Comparison of ENCODE assay signal across 17 cellular contexts in the genomic region with DNA sequence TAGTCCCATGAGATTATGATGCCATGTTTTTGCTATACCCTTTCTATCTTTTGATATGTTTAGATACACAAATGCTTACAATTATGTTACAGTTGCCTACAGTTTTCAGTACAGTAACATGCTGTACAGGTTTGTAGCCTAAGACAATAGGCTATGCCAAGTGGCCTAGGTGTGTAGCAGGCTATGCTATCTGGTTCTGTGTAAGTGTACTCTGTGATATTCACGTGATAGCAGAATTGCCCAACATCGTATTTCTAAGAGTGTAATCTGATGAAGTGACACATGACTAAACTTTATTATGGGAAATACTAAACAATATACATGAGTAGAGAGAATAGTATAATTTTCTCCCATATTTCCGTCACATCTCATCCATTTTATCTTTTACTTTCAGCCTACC.
A peak's percentile ranks its signal among the peaks of the same experiment; 100 is the strongest.
DNase-seq lines count a peak whose midpoint lies in the region; ATAC-seq, FAIRE-seq and TF ChIP-seq lines count a peak whose summit lies in the region.
"Had no signal": no experiment of that assay in that cellular context is flagged by ENCODE, and none has a peak within 500 bp of the region (broad histone marks: within the 10 kb centered on the region; RNA-seq: fewer than 3 reads in every experiment).

No MANE protein-coding gene starts in this region.

- H3K4me1 ChIP-seq in liver (ENCODE audit: control insufficient read depth in 4 of 4, insufficient read depth in 4 of 4, low read length in 3 of 4) (peaks cover 0 to 3% (median 0%) of the 10 kb centered on the region in 4 donors), HepG2 (ENCODE audit: insufficient read depth, low read length) (no peaks in the 10 kb centered on the region), mucosa of descending colon (ENCODE audit: low read depth) (no peaks in the 10 kb centered on the region)
- H3K4me1 ChIP-seq: BLaER1, HAP-1 had no signal

- H3K9me3 ChIP-seq in liver (ENCODE audit: control insufficient read depth in 4 of 4, low read length in 3 of 4) (no peaks in the 10 kb centered on the region), HepG2 (ENCODE audit: low read length) (no peaks in the 10 kb centered on the region), mucosa of descending colon (no peaks in the 10 kb centered on the region)
- H3K9me3 ChIP-seq: BLaER1, HAP-1 had no signal

- in situ Hi-C loops in HepG2 (cut with HindIII; ENCODE audit: extremely low pct_ligation_motif_present, low pct_unique_long_range_greater_than_20kb): no loop called here

- no peak overlapping the region for H2AFZ ChIP-seq in HepG2 (ENCODE audit: low read length)
- H2AFZ ChIP-seq: GM23248 had no signal

- TF ChIP-seq RAD21 in liver (IDR thresholded peaks at IDR 0.05) (peak; percentile 11 to 16), HepG2 (CRISPR knock-in tag; IDR thresholded peaks at IDR 0.05) (no peak)

- FAIRE-seq in HepG2 (lab: Jason Lieb, UNC): no peak

- CTCF ChIA-PET in HepG2 (lab: Yijun Ruan, JAX; ENCODE audit: low intra/inter-chr PET ratio, low total read pairs): no interaction called here

- no peak overlapping the region for H3K4me3 ChIP-seq in liver (ENCODE audit: low read depth in 1 of 3, low read length in 3 of 3)
- H3K4me3 ChIP-seq in HepG2 (replicated peaks in 1 of 3; ENCODE audit: insufficient read depth in 1 of 3, low read depth in 2 of 3, low read length in 3 of 3): no peak overlapping the region
- H3K4me3 ChIP-seq in mucosa of descending colon: no peak overlapping the region
- H3K4me3 ChIP-seq: BLaER1, GM23248, HAP-1 had no signal

- H3K36me3 ChIP-seq in liver (ENCODE audit: control insufficient read depth in 4 of 4, insufficient read depth in 3 of 4, low read depth in 1 of 4, low read length in 3 of 4): peaks cover 0 to 2% (median under 1%) of the 10 kb centered on the region in 4 donors
- peaks cover 6 to 31% of the 10 kb centered on the region in 2 experiments; a peak in 4 of 5 replicates for H3K36me3 ChIP-seq in HepG2 (replicated peaks in 1 of 2; ENCODE audit: control insufficient read depth in 1 of 2, insufficient read depth in 2 of 2, low read length in 2 of 2)
- H3K36me3 ChIP-seq in mucosa of descending colon (ENCODE audit: low read depth): no peaks in the 10 kb centered on the region
- H3K36me3 ChIP-seq: BLaER1, HAP-1 had no signal

- no TSS peak for BruUV-seq in HepG2 (replicated peaks; lab: Mats Ljungman, UMichigan)

- POLR2A ChIA-PET in HepG2 (lab: Yijun Ruan, JAX): no interaction called here

- H3K9ac ChIP-seq in liver (ENCODE audit: low read depth in 1 of 2, low read length in 2 of 2) (no peak overlapping the region), HepG2 (ENCODE audit: insufficient read depth, low read depth, low read length) (no peak overlapping the region)
- H3K9ac ChIP-seq: BLaER1, GM23248 had no signal

- H3K9me3 Mint-ChIP-seq in activated T-cell treated with anti-CD3 and anti-CD28 coated beads, Interleukin-2, amount 50 U/mL, for 4 hours: no peaks in the 10 kb centered on the region
- H3K9me3 Mint-ChIP-seq: CD14-positive monocyte; CD8-positive, alpha-beta T cell had no signal

- H4K20me1 ChIP-seq in HepG2 (ENCODE audit: insufficient read depth, low read length): no peaks in the 10 kb centered on the region
- H4K20me1 ChIP-seq: BLaER1 had no signal

- TF ChIP-seq POLR2A in HepG2 (IDR thresholded peaks at IDR 0.05; ENCODE audit: insufficient read depth in 1 of 2, low read depth in 2 of 2, low read length in 2 of 2): no peak

- H3K27me3 Mint-ChIP-seq in activated T-cell treated with anti-CD3 and anti-CD28 coated beads, Interleukin-2, amount 50 U/mL, for 4 hours (ENCODE audit: low read depth): no peaks in the 10 kb centered on the region

- H3K36me3 Mint-ChIP-seq in activated T-cell treated with anti-CD3 and anti-CD28 coated beads, Interleukin-2, amount 50 U/mL, for 4 hours (ENCODE audit: insufficient read depth): peaks cover 2% of the 10 kb centered on the region
- H3K36me3 Mint-ChIP-seq: CD14-positive monocyte; CD8-positive, alpha-beta T cell had no signal

- H3K27ac ChIP-seq in liver (ENCODE audit: low read depth in 1 of 2, low read length in 2 of 2): no peak overlapping the region
- no peak overlapping the region for H3K27ac ChIP-seq in HepG2 (ENCODE audit: extremely low read length, insufficient read depth, low read length)
- H3K27ac ChIP-seq: BLaER1, GM23248 had no signal

- DNase-seq in HepG2 (ENCODE audit: low spot score) (no peak), left lobe of liver (ENCODE audit: low spot score) (no peak), mucosa of descending colon (no peak)
- DNase-seq in activated T-cell treated with anti-CD3 and anti-CD28 coated beads, Interleukin-2, amount 50 U/mL, for 4 hours: no peak
- DNase-seq: 8988T; Calu3; CD8-positive, alpha-beta T cell; DMS79 treated with DMSO at 0.1 percent for 48 hours; GF-D8; GM23248 had no signal

- H3K27me3 ChIP-seq in liver (ENCODE audit: control insufficient read depth in 4 of 4, insufficient read depth in 4 of 4, low read length in 3 of 4) (no peaks in the 10 kb centered on the region), HepG2 (ENCODE audit: control insufficient read depth in 1 of 2, insufficient read depth in 2 of 2, low read length in 2 of 2) (no peaks in the 10 kb centered on the region)
- H3K27me3 ChIP-seq: BLaER1 had no signal

- no peaks in the 10 kb centered on the region for H3K4me1 Mint-ChIP-seq in activated T-cell treated with anti-CD3 and anti-CD28 coated beads, Interleukin-2, amount 50 U/mL, for 4 hours (ENCODE audit: low read depth)
- H3K4me1 Mint-ChIP-seq: CD14-positive monocyte had no signal

- 52% methylated on average over 3 of the region's 3 CpGs for WGBS in liver
- 100% methylated on average over 3 of the region's 3 CpGs for WGBS in HepG2 (ENCODE audit: low lambda C conversion rate)

- no peak overlapping the region for H3K4me3 Mint-ChIP-seq in activated T-cell treated with anti-CD3 and anti-CD28 coated beads, Interleukin-2, amount 50 U/mL, for 4 hours
- H3K4me3 Mint-ChIP-seq: CD14-positive monocyte; CD8-positive, alpha-beta T cell had no signal

- no peak overlapping the region for H3K4me2 ChIP-seq in HepG2 (ENCODE audit: low read depth, low read length)
- H3K4me2 ChIP-seq: BLaER1 had no signal

- TF ChIP-seq EP300 in HepG2 (IDR thresholded peaks at IDR 0.05; ENCODE audit: low read depth in 2 of 2, low read length in 2 of 2): no peak
- TF ChIP-seq EP300 in HepG2 (CRISPR knock-in tag; IDR thresholded peaks at IDR 0.05; ENCODE audit: borderline replicate concordance): no peak

- no peak for ATAC-seq in HepG2
- ATAC-seq in left lobe of liver: peak; percentile 93
- peak; percentile 42 for ATAC-seq in mucosa of descending colon
- no peak for ATAC-seq in HG02884 (IDR thresholded peaks at IDR 0.05; ENCODE audit: unreplicated experiment)
- no peak for ATAC-seq in HG03354 (IDR thresholded peaks at IDR 0.05; ENCODE audit: poor library complexity, severe bottlenecking, unreplicated experiment)
- no peak for ATAC-seq in GM21360 (IDR thresholded peaks at IDR 0.05; ENCODE audit: unreplicated experiment)
- no peak for ATAC-seq in activated T-cell treated with anti-CD3 and anti-CD28 coated beads, Interleukin-2, amount 50 U/mL, for 4 hours
- ATAC-seq: CD8-positive, alpha-beta T cell had no signal

- H3K79me2 ChIP-seq in HepG2 (ENCODE audit: insufficient read depth, low read length): no peaks in the 10 kb centered on the region

- intact Hi-C loops in HepG2 (cut with micrococcal nuclease; ENCODE audit: unreplicated experiment): no loop called here
- intact Hi-C loops in mucosa of descending colon (cut with DNase I, micrococcal nuclease): no loop called here

- TF ChIP-seq CTCF in liver (IDR thresholded peaks at IDR 0.05; ENCODE audit: low read depth, low read length, missing input control): no peak
- TF ChIP-seq CTCF in HepG2 (CRISPR knock-in tag; IDR thresholded peaks at IDR 0.05): no peak
- no peak for TF ChIP-seq CTCF in mucosa of descending colon (IDR thresholded peaks at IDR 0.05)

TF ChIP-seq in liver, 16 proteins besides CTCF, POLR2A, EP300 and RAD21:
- TF ChIP-seq FOXA2 (IDR thresholded peaks at IDR 0.05) (peak; percentile 52), JUND (IDR thresholded peaks at IDR 0.05) (no peak), HNF4A (conservative IDR thresholded peaks at IDR 0.05) (peak in 1 of 2 donors; percentile 50), RXRA (IDR thresholded peaks at IDR 0.05) (peak in 1 of 2 donors; percentile 48), EGR1 (IDR thresholded peaks at IDR 0.05; ENCODE audit: low read depth in 2 of 2) (no peak), YY1 (IDR thresholded peaks at IDR 0.05) (peak; percentile 16), MAX (IDR thresholded peaks at IDR 0.05) (peak; percentile 37), HNF4G (IDR thresholded peaks at IDR 0.05) (no peak), FOXA1 (IDR thresholded peaks at IDR 0.05) (peak; percentile 19)

TF ChIP-seq in HepG2, 621 proteins besides CTCF, POLR2A, EP300 and RAD21:
- TF ChIP-seq PPARG (CRISPR knock-in tag; conservative IDR thresholded peaks at IDR 0.05) (no peak), TCF12 (IDR thresholded peaks at IDR 0.05) (no peak), TCF12 (CRISPR knock-in tag; IDR thresholded peaks at IDR 0.05) (no peak), ARNTL (CRISPR knock-in tag; IDR thresholded peaks at IDR 0.05) (no peak), ZNF883 (CRISPR knock-in tag; IDR thresholded peaks at IDR 0.05; ENCODE audit: not compliant biosample characterization) (no peak), ZNF552 (CRISPR knock-in tag; IDR thresholded peaks at IDR 0.05; ENCODE audit: borderline replicate concordance) (no peak), SP140L (CRISPR knock-in tag; IDR thresholded peaks at IDR 0.05; ENCODE audit: borderline replicate concordance) (no peak), TGIF2 (CRISPR knock-in tag; IDR thresholded peaks at IDR 0.05) (no peak)
TF ChIP-seq in HepG2: peak in this region for 0.

Comparison
In these comparisons a context has a peak if more than half of its experiments do, and no peak if none do; other contexts are left out.
1. ATAC-seq: peak in left lobe of liver (single experiment) and mucosa of descending colon (single experiment); none in HepG2 (single experiment), HG02884 (single experiment), HG03354 (single experiment), GM21360 (single experiment) and activated T-cell treated with anti-CD3 and anti-CD28 coated beads, Interleukin-2, amount 50 U/mL, for 4 hours (0 of 2).